In genomic region chr9:109910616-109911568, GRCh38 we compare ENCODE assay signal across 11 cellular contexts.
DNase-seq lines count a peak whose midpoint lies in the region; ATAC-seq and TF ChIP-seq lines count a peak whose summit lies in the region.
"Had no signal": no experiment of that assay in that cellular context is flagged by ENCODE, and none has a peak within 500 bp of the region (broad histone marks: within the 10 kb centered on the region; RNA-seq: fewer than 3 reads in every experiment).

No MANE protein-coding gene starts in this region.

- intact Hi-C loops in tibial artery (cut with DNase I; ENCODE audit: low total_unique reads) = no loop called here

- no peaks in the 10 kb centered on the region for H3K9me3 ChIP-seq in tibial artery

- ATAC-seq in GM18498 (IDR thresholded peaks at IDR 0.05; ENCODE audit: unreplicated experiment) = no peak
- ATAC-seq: GM12878 had no signal

- in situ Hi-C loops in brain microvascular endothelial cell (cut with HindIII; ENCODE audit: low pct_ligation_motif_present, low sequenced_read_pairs) = no loop called here

- H3K36me3 ChIP-seq in brain microvascular endothelial cell (replicated peaks) (no peaks in the 10 kb centered on the region), kidney epithelial cell (ENCODE audit: control insufficient read depth, insufficient read depth, low read length) (no peaks in the 10 kb centered on the region), tibial artery (no peaks in the 10 kb centered on the region)

- H3K27ac ChIP-seq in brain microvascular endothelial cell (peak overlapping the region; percentile 80), tibial artery (peak overlapping the region; percentile 7 to 32)

- H3K4me3 ChIP-seq in brain microvascular endothelial cell (ENCODE audit: low read depth, low read length) = no peak overlapping the region
- no peak overlapping the region for H3K4me3 ChIP-seq in kidney epithelial cell (ENCODE audit: low read depth, low read length)
- H3K4me3 ChIP-seq in tibial artery = no peak overlapping the region
- H3K4me3 ChIP-seq: GM12878 had no signal

- peaks cover 0 to 39% (median 10%) of the 10 kb centered on the region in 4 donors for H3K4me1 ChIP-seq in tibial artery

- H3K27me3 ChIP-seq in brain microvascular endothelial cell (replicated peaks) (no peaks in the 10 kb centered on the region), kidney epithelial cell (ENCODE audit: control insufficient read depth, insufficient read depth, low read length) (no peaks in the 10 kb centered on the region), tibial artery (no peaks in the 10 kb centered on the region)

- DNase-seq in activated CD8-positive, alpha-beta memory T cell treated with anti-CD3 and anti-CD28 coated beads for 24 hours = peak; percentile 24
- no peak for DNase-seq in activated CD8-positive, alpha-beta memory T cell treated with anti-CD3 and anti-CD28 coated beads, Interleukin-2, amount 50 U/mL, for 48 hours
- DNase-seq in brain microvascular endothelial cell (peak; percentile 52), kidney epithelial cell (ENCODE audit: low read depth) (peak; percentile 44), tibial artery (no peak), DMS79 (lab: John Stamatoyannopoulos, UW) (no peak), SK-N-DZ (ENCODE audit: low spot score) (no peak)
- DNase-seq: activated CD4-positive, alpha-beta T cell treated with anti-CD3 and anti-CD28 coated beads for 1 hour; midbrain had no signal

- TF ChIP-seq CTCF in brain microvascular endothelial cell (IDR thresholded peaks at IDR 0.05; ENCODE audit: low read depth, low read length, missing control alignments) (no peak), kidney epithelial cell (IDR thresholded peaks at IDR 0.05; ENCODE audit: insufficient read depth, low read length, poor library complexity, severe bottlenecking) (no peak), tibial artery (IDR thresholded peaks at IDR 0.05) (no peak)

Comparison
In these comparisons a context has a peak if more than half of its experiments do, and no peak if none do; other contexts are left out.
1. DNase-seq: peak in activated CD8-positive, alpha-beta memory T cell treated with anti-CD3 and anti-CD28 coated beads for 24 hours (single experiment), brain microvascular endothelial cell (single experiment) and kidney epithelial cell (single experiment); none in activated CD8-positive, alpha-beta memory T cell treated with anti-CD3 and anti-CD28 coated beads, Interleukin-2, amount 50 U/mL, for 48 hours (single experiment), tibial artery (0 of 2), DMS79 (single experiment) and SK-N-DZ (single experiment).